In the genomic region with DNA sequence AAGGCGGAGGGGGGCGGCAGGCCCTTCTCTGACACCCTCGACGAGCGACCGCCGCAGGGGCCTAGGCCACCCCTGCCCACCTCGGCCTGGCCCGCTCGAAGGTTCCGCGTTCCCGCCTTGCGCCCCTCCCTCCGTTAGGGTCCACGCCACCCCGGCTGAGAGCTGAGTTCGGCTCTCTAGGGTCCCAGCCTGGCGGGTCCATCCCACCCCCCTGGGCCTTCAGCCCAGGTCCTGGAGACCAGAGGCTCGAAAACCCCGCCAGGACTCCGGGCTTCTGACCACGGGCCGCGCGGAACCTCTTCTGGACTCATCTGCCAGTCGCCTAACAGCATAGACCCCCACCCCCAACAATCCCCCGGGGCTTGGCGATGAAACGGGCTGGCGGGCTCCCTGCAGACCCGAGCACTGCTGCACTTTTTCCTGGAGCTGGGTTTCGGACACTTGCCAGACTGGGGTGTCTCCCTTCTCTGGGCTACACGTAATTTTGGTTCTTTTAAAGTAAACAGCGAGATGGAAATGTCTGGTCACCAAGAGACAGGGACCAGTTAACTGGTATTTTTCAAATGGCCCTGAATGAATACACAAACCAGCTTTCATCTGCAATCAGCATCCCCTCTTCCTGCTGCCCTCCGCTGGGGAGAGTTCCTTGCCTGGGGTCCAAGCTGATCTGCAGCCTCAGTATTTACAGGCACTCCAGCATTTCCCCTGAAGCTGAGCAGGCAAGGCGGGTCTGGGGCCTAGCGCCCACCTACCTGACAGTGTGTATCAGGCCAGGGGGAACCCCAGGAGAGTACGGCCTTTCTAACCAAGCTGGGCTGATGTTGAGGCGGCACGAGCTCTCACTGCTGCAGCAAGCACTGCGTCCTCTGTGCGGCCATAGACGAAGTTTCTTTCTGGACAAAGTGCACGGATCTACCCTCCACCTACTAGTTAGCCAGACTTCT, we compare ENCODE assay signal across 8 cellular contexts. TPM values are rescaled to one million over a fixed set of nuclear protein-coding genes. Genes with fewer than 3 reads are reported as not detected.
DNase-seq lines count a peak whose midpoint lies in the region; ATAC-seq, FAIRE-seq and TF ChIP-seq lines count a peak whose summit lies in the region.

No MANE protein-coding gene starts in this region.

- H3K9ac ChIP-seq in GM12878 (ENCODE audit: control insufficient read depth, insufficient read depth, low read length), result no peak overlapping the region

- TF ChIP-seq CTCF in GM12878 (IDR thresholded peaks at IDR 0.05 in 2 of 3, conservative IDR thresholded peaks at IDR 0.05 in 1 of 3; ENCODE audit: control insufficient read depth in 2 of 3, extremely low read depth in 1 of 3, insufficient read depth in 1 of 3, low read depth in 3 of 3, low read length in 3 of 3) (no peak), upper lobe of right lung (IDR thresholded peaks at IDR 0.05) (no peak)

- no TSS peak for BruUV-seq in GM12878 (replicated peaks; lab: Mats Ljungman, UMichigan)

- peak overlapping the region; percentile 20 for H2AFZ ChIP-seq in GM12878 (ENCODE audit: control insufficient read depth, low read depth, low read length)

- no peaks in the 10 kb centered on the region for H4K20me1 ChIP-seq in GM12878 (ENCODE audit: control insufficient read depth, insufficient read depth)

- DNase-seq in activated naive CD4-positive, alpha-beta T cell treated with Interleukin-2 at 50 U/mL for 16 hours, result no peak
- DNase-seq in GM12878 (ENCODE audit: low read depth, low spot score) (no peak), memory B cell (ENCODE audit: low spot score in 2 of 2) (no peak), upper lobe of right lung (peak; percentile 66), SIG-M5 (lab: John Stamatoyannopoulos, UW) (no peak)
- DNase-seq in activated CD4-positive, alpha-beta T cell treated with anti-CD3 and anti-CD28 coated beads, Interleukin-2, amount 50 U/mL, for 1 hour, result no peak

- H3K4me3 ChIP-seq in GM12878 (peak overlapping the region; percentile 89; the same call in 1 of the 2 replicates), upper lobe of right lung (peak overlapping the region; percentile 77)

- ATAC-seq in GM12878 (no peak), memory B cell (ENCODE audit: low read depth) (no peak), upper lobe of right lung (no peak), HG02970 (IDR thresholded peaks at IDR 0.05; ENCODE audit: low FRiP score, unreplicated experiment) (no peak)

- H3K27me3 Mint-ChIP-seq in activated naive CD4-positive, alpha-beta T cell treated with anti-CD3 and anti-CD28 coated beads, Interleukin-2, amount 50 U/mL, for 24 hours, result no peaks in the 10 kb centered on the region
- H3K27me3 Mint-ChIP-seq in memory B cell, result no peaks in the 10 kb centered on the region

- no peak for TF ChIP-seq EP300 in GM12878 (IDR thresholded peaks at IDR 0.05; ENCODE audit: borderline replicate concordance in 1 of 2, control insufficient read depth in 1 of 2, low read depth in 2 of 2, low read length in 2 of 2)

- peaks cover 15% of the 10 kb centered on the region for H3K79me2 ChIP-seq in GM12878 (ENCODE audit: control insufficient read depth, insufficient read depth, low read length)

- peak overlapping the region; percentile 74 for H3K4me3 Mint-ChIP-seq in activated naive CD4-positive, alpha-beta T cell treated with anti-CD3 and anti-CD28 coated beads, Interleukin-2, amount 50 U/mL, for 24 hours
- H3K4me3 Mint-ChIP-seq in memory B cell, result peak overlapping the region; percentile 71

- H3K9me3 Mint-ChIP-seq in activated naive CD4-positive, alpha-beta T cell treated with anti-CD3 and anti-CD28 coated beads, Interleukin-2, amount 50 U/mL, for 24 hours, result no peaks in the 10 kb centered on the region
- H3K9me3 Mint-ChIP-seq in memory B cell, result no peaks in the 10 kb centered on the region

- no peak for FAIRE-seq in GM12878 (lab: Jason Lieb, UNC)

- H3K4me1 Mint-ChIP-seq in activated naive CD4-positive, alpha-beta T cell treated with anti-CD3 and anti-CD28 coated beads, Interleukin-2, amount 50 U/mL, for 24 hours, result peaks cover 19% of the 10 kb centered on the region
- peaks cover 23% of the 10 kb centered on the region for H3K4me1 Mint-ChIP-seq in memory B cell

- H3K9me3 ChIP-seq in GM12878 (replicated peaks; ENCODE audit: control insufficient read depth, insufficient read depth, low read length) (no peaks in the 10 kb centered on the region), upper lobe of right lung (no peaks in the 10 kb centered on the region)

- H3K4me2 ChIP-seq in GM12878 (ENCODE audit: control insufficient read depth, insufficient read depth), result peak overlapping the region; percentile 44; the same call in 1 of the 2 replicates

- peak overlapping the region; percentile 41 for H3K27ac Mint-ChIP-seq in activated naive CD4-positive, alpha-beta T cell treated with anti-CD3 and anti-CD28 coated beads, Interleukin-2, amount 50 U/mL, for 24 hours
- H3K27ac Mint-ChIP-seq in memory B cell, result no peak overlapping the region

- SMC1A ChIA-PET in GM12878 (lab: Charles Lee; ENCODE audit: uncharacterized antibody, unreplicated experiment), result interaction anchor here (1.0 to 1.9 kb wide), 8 partner anchors 19 to 144 kb away, joined by 3 to 8 read pairs (median 5); a partner anchor contains a TSS

- no peak overlapping the region for H3K27ac ChIP-seq in GM12878 (ENCODE audit: control insufficient read depth, insufficient read depth)
- H3K27ac ChIP-seq in upper lobe of right lung, result peak overlapping the region; percentile 95

- 76% methylated on average over 41 of the region's 45 CpGs for WGBS in GM12878 (ENCODE audit: insufficient coverage, insufficient replicate concordance, low lambda C conversion rate, missing lambda C conversion rate)

- H3K4me1 ChIP-seq in GM12878 (ENCODE audit: control insufficient read depth, insufficient read depth, low read length) (peaks cover 6% of the 10 kb centered on the region), upper lobe of right lung (peaks cover 13% of the 10 kb centered on the region)

- POLR2A ChIA-PET in GM12878 (lab: Charles Lee), result interaction anchor here (0.6 to 2.8 kb wide), 10 partner anchors 15 to 120 kb away, joined by 3 to 19 read pairs (median 6); a partner anchor contains a TSS

- no peak for TF ChIP-seq RAD21 in GM12878 (IDR thresholded peaks at IDR 0.05; ENCODE audit: insufficient read depth, low read depth, low read length)

- CTCF ChIA-PET in GM12878 (lab: Yijun Ruan, JAX), result interaction anchor here (0.5 to 4.8 kb wide), 21 partner anchors 9 to 482 kb away, joined by 3 to 43 read pairs (median 4); a partner anchor contains a TSS

- peaks cover 5% of the 10 kb centered on the region for H3K36me3 Mint-ChIP-seq in activated naive CD4-positive, alpha-beta T cell treated with anti-CD3 and anti-CD28 coated beads, Interleukin-2, amount 50 U/mL, for 24 hours
- peaks cover 15% of the 10 kb centered on the region for H3K36me3 Mint-ChIP-seq in memory B cell

- TF ChIP-seq POLR2A in GM12878 (IDR thresholded peaks at IDR 0.05; ENCODE audit: low read depth, low read length), result peak; percentile 8; the same call in 1 of the 2 replicates

- RAD21 ChIA-PET in GM12878 (lab: Charles Lee; ENCODE audit: unreplicated experiment), result interaction anchor here (0.7 to 4.5 kb wide), 9 partner anchors 21 to 144 kb away, joined by 3 to 32 read pairs (median 11); a partner anchor contains a TSS

- peaks cover 10 to 17% of the 10 kb centered on the region in 2 experiments; a peak in 3 of 4 replicates for H3K36me3 ChIP-seq in GM12878 (ENCODE audit: control insufficient read depth in 2 of 2, insufficient read depth in 2 of 2, low read length in 1 of 2)
- peaks cover 46% of the 10 kb centered on the region for H3K36me3 ChIP-seq in upper lobe of right lung

- no peaks in the 10 kb centered on the region for H3K27me3 ChIP-seq in GM12878 (replicated peaks in 1 of 2; ENCODE audit: control insufficient read depth in 2 of 2, insufficient read depth in 2 of 2, low read length in 1 of 2)
- H3K27me3 ChIP-seq in upper lobe of right lung, result no peaks in the 10 kb centered on the region

- intact Hi-C loops in GM12878 (cut with micrococcal nuclease; ENCODE audit: unreplicated experiment), result loop anchor here (2.0 to 5.0 kb wide), 3 partner anchors 19 to 120 kb away; a partner anchor contains a TSS
- intact Hi-C loops in upper lobe of right lung (cut with DNase I), result no loop called here

- in situ Hi-C loops in GM12878 (cut with MboI), result no loop called here

RNA-seq across cellular contexts. Expression of a gene that starts 0.6 kb away (rescaled TPM):
- total RNA-seq in GM12878 (2013; cell fraction: nucleolus; rRNA removed), result 10.6 and 14.1 TPM in 2 replicates
- total RNA-seq in GM12878 (2014; rRNA removed) (21.0 and 26.0 TPM in 2 replicates), GM12878 (2014; rRNA removed; fragmentation: Illumina TruSeq; extraction: Trizol) (10.1 and 11.6 TPM in 2 replicates), GM12878 (2021) (21.8 and 23.0 TPM in 2 replicates), upper lobe of right lung (28.7 TPM)
- polyA plus RNA-seq in GM12878 (2011; ENCODE audit: low read depth), result 3.9 TPM
- polyA plus RNA-seq in GM12878 (2011; rRNA removed) (3.9 and 6.0 TPM in 2 replicates), GM12878 (2014; fragmentation: Illumina TruSeq; extraction: Trizol) (7.2 and 10.0 TPM in 2 replicates), GM12878 (2014; fragmentation: Nextera tagmentation; extraction: Ambion mirVana) (1 to 10 TPM; 1.4 to 3.8 TPM), GM12878 (2014; rRNA removed) (18.8 and 19.5 TPM in 2 replicates), GM12878 (2016; fragmentation: Nextera tagmentation; extraction: Ambion mirVana) (10 to 100 TPM in 1 of 2 experiments, 1 to 10 TPM in 1; 3.2 to 16.2 TPM)
- 7.4 and 8.5 TPM in 2 replicates for polyA plus RNA-seq in GM12878 (2011; cell fraction: cytosol; rRNA removed)
- 6.4 and 8.0 TPM in 2 replicates for polyA plus RNA-seq in GM12878 (2011; cell fraction: nucleus; rRNA removed)
- 7.9 and 8.1 TPM in 2 replicates for polyA plus RNA-seq in GM12878 (2012)
- polyA minus RNA-seq in GM12878 (2011; rRNA and poly(A)+ RNA removed), result 2.4 and 6.8 TPM in 2 replicates
- 2.0 and 2.1 TPM in 2 replicates for polyA minus RNA-seq in GM12878 (2011; cell fraction: cytosol; rRNA and poly(A)+ RNA removed)
- polyA minus RNA-seq in GM12878 (2011; cell fraction: nucleus; rRNA and poly(A)+ RNA removed), result 2.2 and 4.6 TPM in 2 replicates

RNA-seq across cellular contexts. Expression of a gene that starts 7.3 kb away (rescaled TPM):
- total RNA-seq in GM12878 (2013; cell fraction: nucleolus; rRNA removed), result 53.2 and 65.9 TPM in 2 replicates
- 39.3 and 43.8 TPM in 2 replicates for total RNA-seq in GM12878 (2014; rRNA removed)
- 49.3 and 52.1 TPM in 2 replicates for total RNA-seq in GM12878 (2014; rRNA removed; fragmentation: Illumina TruSeq; extraction: Trizol)
- 145 and 161 TPM in 2 replicates for total RNA-seq in GM12878 (2021)
- 17.8 TPM for polyA plus RNA-seq in GM12878 (2011; ENCODE audit: low read depth)
- polyA plus RNA-seq in GM12878 (2011; rRNA removed), result 21.8 and 54.1 TPM in 2 replicates
- polyA plus RNA-seq in GM12878 (2011; cell fraction: cytosol; rRNA removed), result 63.0 and 88.7 TPM in 2 replicates
- 286 and 298 TPM in 2 replicates for polyA plus RNA-seq in GM12878 (2011; cell fraction: nucleus; rRNA removed)
- 44.0 and 47.0 TPM in 2 replicates for polyA plus RNA-seq in GM12878 (2012)
- polyA plus RNA-seq in GM12878 (2014; fragmentation: Illumina TruSeq; extraction: Trizol), result 13.1 and 44.1 TPM in 2 replicates
- polyA plus RNA-seq in GM12878 (2014; fragmentation: Nextera tagmentation; extraction: Ambion mirVana), result 10 to 100 TPM in 1 of 2 experiments, 1 to 10 TPM in 1; 6.6 to 20.1 TPM
- 76.9 and 84.1 TPM in 2 replicates for polyA plus RNA-seq in GM12878 (2014; rRNA removed)
- 100 to 1,000 TPM; 204 to 205 TPM for polyA plus RNA-seq in GM12878 (2016; fragmentation: Nextera tagmentation; extraction: Ambion mirVana)
- 25.1 and 39.7 TPM in 2 replicates for polyA minus RNA-seq in GM12878 (2011; rRNA and poly(A)+ RNA removed)
- polyA minus RNA-seq in GM12878 (2011; cell fraction: cytosol; rRNA and poly(A)+ RNA removed), result 21.5 and 33.3 TPM in 2 replicates
- polyA minus RNA-seq in GM12878 (2011; cell fraction: nucleus; rRNA and poly(A)+ RNA removed), result 36.5 and 65.6 TPM in 2 replicates
- 85.5 TPM for total RNA-seq in upper lobe of right lung

RNA-seq across cellular contexts. Expression of a gene that starts 19.0 kb away (rescaled TPM):
- 4.6 and 7.4 TPM in 2 replicates for total RNA-seq in GM12878 (2013; cell fraction: nucleolus; rRNA removed)
- 9.6 and 9.8 TPM in 2 replicates for total RNA-seq in GM12878 (2014; rRNA removed)
- total RNA-seq in GM12878 (2014; rRNA removed; fragmentation: Illumina TruSeq; extraction: Trizol), result 3.7 and 4.3 TPM in 2 replicates
- total RNA-seq in GM12878 (2021), result 8.6 and 9.8 TPM in 2 replicates
- 0.16 TPM for polyA plus RNA-seq in GM12878 (2011; ENCODE audit: low read depth)
- polyA plus RNA-seq in GM12878 (2011; rRNA removed), result 0.12 and 0.35 TPM in 2 replicates
- polyA plus RNA-seq in GM12878 (2011; cell fraction: cytosol; rRNA removed), result 0.64 and 0.93 TPM in 2 replicates
- polyA plus RNA-seq in GM12878 (2011; cell fraction: nucleus; rRNA removed), result 0.48 and 1.5 TPM in 2 replicates
- 0.67 and 0.97 TPM in 2 replicates for polyA plus RNA-seq in GM12878 (2012)
- 0.84 and 4.6 TPM in 2 replicates for polyA plus RNA-seq in GM12878 (2014; fragmentation: Illumina TruSeq; extraction: Trizol)
- 1 to 10 TPM in 1 of 2 experiments, under 1 TPM in 1; 0.79 to 1.8 TPM for polyA plus RNA-seq in GM12878 (2014; fragmentation: Nextera tagmentation; extraction: Ambion mirVana)
- polyA plus RNA-seq in GM12878 (2014; rRNA removed), result 8.4 and 11.3 TPM in 2 replicates
- polyA plus RNA-seq in GM12878 (2016; fragmentation: Nextera tagmentation; extraction: Ambion mirVana), result 1 to 10 TPM; 6.1 to 9.7 TPM
- polyA minus RNA-seq in GM12878 (2011; rRNA and poly(A)+ RNA removed), result not detected in 2 replicates
- 0.73 TPM in 1 of 2 replicates, not detected in the other for polyA minus RNA-seq in GM12878 (2011; cell fraction: cytosol; rRNA and poly(A)+ RNA removed)
- polyA minus RNA-seq in GM12878 (2011; cell fraction: nucleus; rRNA and poly(A)+ RNA removed), result 0.96 and 0.97 TPM in 2 replicates
- total RNA-seq in upper lobe of right lung, result 31.0 TPM

RNA-seq across cellular contexts. Expression of a gene that starts 42.2 kb away (rescaled TPM):
- 24.5 and 27.7 TPM in 2 replicates for total RNA-seq in GM12878 (2013; cell fraction: nucleolus; rRNA removed)
- total RNA-seq in GM12878 (2014; rRNA removed), result 26.0 and 28.4 TPM in 2 replicates
- total RNA-seq in GM12878 (2014; rRNA removed; fragmentation: Illumina TruSeq; extraction: Trizol), result 11.8 and 12.1 TPM in 2 replicates
- total RNA-seq in GM12878 (2021), result 53.9 and 56.4 TPM in 2 replicates
- 45.2 TPM for polyA plus RNA-seq in GM12878 (2011; ENCODE audit: low read depth)
- polyA plus RNA-seq in GM12878 (2011; rRNA removed), result 12.7 and 18.6 TPM in 2 replicates
- polyA plus RNA-seq in GM12878 (2011; cell fraction: cytosol; rRNA removed), result 18.8 and 21.9 TPM in 2 replicates
- polyA plus RNA-seq in GM12878 (2011; cell fraction: nucleus; rRNA removed), result 60.2 and 65.4 TPM in 2 replicates
- polyA plus RNA-seq in GM12878 (2012), result 80.3 and 82.1 TPM in 2 replicates
- polyA plus RNA-seq in GM12878 (2014; fragmentation: Illumina TruSeq; extraction: Trizol), result 40.8 and 53.4 TPM in 2 replicates
- 1 to 10 TPM; 1.5 to 3.0 TPM for polyA plus RNA-seq in GM12878 (2014; fragmentation: Nextera tagmentation; extraction: Ambion mirVana)
- polyA plus RNA-seq in GM12878 (2014; rRNA removed), result 26.6 and 30.9 TPM in 2 replicates
- polyA plus RNA-seq in GM12878 (2016; fragmentation: Nextera tagmentation; extraction: Ambion mirVana), result 10 to 100 TPM; 49.8 to 57.3 TPM
- 20.7 and 21.9 TPM in 2 replicates for polyA minus RNA-seq in GM12878 (2011; rRNA and poly(A)+ RNA removed)
- 11.9 and 13.1 TPM in 2 replicates for polyA minus RNA-seq in GM12878 (2011; cell fraction: cytosol; rRNA and poly(A)+ RNA removed)
- polyA minus RNA-seq in GM12878 (2011; cell fraction: nucleus; rRNA and poly(A)+ RNA removed), result 21.2 and 23.5 TPM in 2 replicates
- 156 TPM for total RNA-seq in upper lobe of right lung

RNA-seq across cellular contexts. Expression of a gene that starts 43.5 kb away (rescaled TPM):
- 17.4 and 18.4 TPM in 2 replicates for total RNA-seq in GM12878 (2013; cell fraction: nucleolus; rRNA removed)
- total RNA-seq in GM12878 (2014; rRNA removed), result 11.2 and 13.3 TPM in 2 replicates
- 5.8 and 6.5 TPM in 2 replicates for total RNA-seq in GM12878 (2014; rRNA removed; fragmentation: Illumina TruSeq; extraction: Trizol)
- total RNA-seq in GM12878 (2021), result 10.4 and 11.3 TPM in 2 replicates
- polyA plus RNA-seq in GM12878 (2011; ENCODE audit: low read depth), result 3.5 TPM
- polyA plus RNA-seq in GM12878 (2011; rRNA removed), result 0.88 and 2.2 TPM in 2 replicates
- 1.3 and 2.4 TPM in 2 replicates for polyA plus RNA-seq in GM12878 (2011; cell fraction: cytosol; rRNA removed)
- polyA plus RNA-seq in GM12878 (2011; cell fraction: nucleus; rRNA removed), result 11.6 and 12.5 TPM in 2 replicates
- 4.8 and 5.2 TPM in 2 replicates for polyA plus RNA-seq in GM12878 (2012)
- polyA plus RNA-seq in GM12878 (2014; fragmentation: Illumina TruSeq; extraction: Trizol), result 1.2 and 4.2 TPM in 2 replicates
- under 1 TPM; 0.29 to 0.35 TPM for polyA plus RNA-seq in GM12878 (2014; fragmentation: Nextera tagmentation; extraction: Ambion mirVana)
- 10.1 and 10.7 TPM in 2 replicates for polyA plus RNA-seq in GM12878 (2014; rRNA removed)
- 10 to 100 TPM in 1 of 2 experiments, 1 to 10 TPM in 1; 8.1 to 15.0 TPM for polyA plus RNA-seq in GM12878 (2016; fragmentation: Nextera tagmentation; extraction: Ambion mirVana)
- polyA minus RNA-seq in GM12878 (2011; rRNA and poly(A)+ RNA removed), result 3.0 and 4.8 TPM in 2 replicates
- 1.7 and 1.9 TPM in 2 replicates for polyA minus RNA-seq in GM12878 (2011; cell fraction: cytosol; rRNA and poly(A)+ RNA removed)
- polyA minus RNA-seq in GM12878 (2011; cell fraction: nucleus; rRNA and poly(A)+ RNA removed), result 5.7 and 7.6 TPM in 2 replicates
- 11.3 TPM for total RNA-seq in upper lobe of right lung
